ENCODE assay signal across 17 cellular contexts in the genomic region with DNA sequence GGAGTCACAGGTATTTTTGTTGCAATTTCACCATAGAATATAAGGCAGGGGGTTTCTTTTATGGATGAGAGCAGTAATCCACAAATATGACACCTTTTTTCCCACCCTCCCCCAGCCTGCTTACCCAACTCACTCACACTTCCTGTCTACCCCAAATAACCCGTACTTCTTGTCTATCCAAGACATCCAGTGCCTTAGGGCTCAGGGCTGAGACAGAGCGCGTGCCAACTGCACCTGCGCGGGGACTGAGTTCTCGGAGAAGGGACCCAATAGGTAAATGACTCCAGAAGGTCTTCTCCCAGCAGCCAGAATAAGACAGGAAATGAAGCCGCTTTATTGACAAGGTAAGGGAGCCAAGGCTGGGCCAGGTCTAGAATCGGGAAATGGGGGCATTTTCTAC.
DNase-seq lines count a peak whose midpoint lies in the region; ATAC-seq and TF ChIP-seq lines count a peak whose summit lies in the region.
"Had no signal": no experiment of that assay in that cellular context is flagged by ENCODE, and none has a peak within 500 bp of the region (broad histone marks: within the 10 kb centered on the region; RNA-seq: fewer than 3 reads in every experiment).

No MANE protein-coding gene starts in this region.

- H3K4me3 ChIP-seq in Caco-2 (ENCODE audit: low read depth, low read length) (no peak overlapping the region), RWPE2 (ENCODE audit: severe bottlenecking) (no peak overlapping the region), prostate gland (no peak overlapping the region), upper lobe of right lung (no peak overlapping the region)
- H3K4me3 ChIP-seq in Jurkat, Clone E6-1 (ENCODE audit: low read length): no peak overlapping the region
- H3K4me3 ChIP-seq: SJCRH30 had no signal

- 32% methylated on average over 8 of the region's 8 CpGs for WGBS in prostate gland

- H3K9me3 ChIP-seq in Caco-2 (no peaks in the 10 kb centered on the region), RWPE2 (ENCODE audit: severe bottlenecking) (no peaks in the 10 kb centered on the region), prostate gland (no peaks in the 10 kb centered on the region), upper lobe of right lung (no peaks in the 10 kb centered on the region)

- DNase-seq in Caco-2: peak; percentile 58 to 59
- DNase-seq in Jurkat, Clone E6-1 (ENCODE audit: low read depth, low spot score): peak; percentile 10
- DNase-seq in RWPE2 (ENCODE audit: low spot score): no peak
- no peak for DNase-seq in prostate gland (ENCODE audit: low spot score)
- no peak for DNase-seq in GM19238 (ENCODE audit: insufficient read length, low spot score)
- DNase-seq in upper lobe of right lung: no peak
- DNase-seq: DMS79 treated with DMSO at 0.1 percent for 48 hours, GF-D8, HCEC 1CT, NCI-H1092, NCI-H187, NCI-H446, SJCRH30 had no signal

- no peaks in the 10 kb centered on the region for H3K27me3 Mint-ChIP-seq in Caco-2 (ENCODE audit: insufficient read depth, unreplicated experiment)
- H3K27me3 Mint-ChIP-seq: IgD-negative memory B cell had no signal

- peaks cover 11% of the 10 kb centered on the region for H3K9me3 Mint-ChIP-seq in Caco-2 (ENCODE audit: unreplicated experiment)
- H3K9me3 Mint-ChIP-seq: CD14-positive monocyte had no signal

- H3K27me3 ChIP-seq in Caco-2 (replicated peaks; ENCODE audit: control insufficient read depth, insufficient read depth, low read length) (no peaks in the 10 kb centered on the region), RWPE2 (ENCODE audit: insufficient read depth, poor library complexity, severe bottlenecking) (no peaks in the 10 kb centered on the region), prostate gland (replicated peaks; ENCODE audit: insufficient read depth) (no peaks in the 10 kb centered on the region), upper lobe of right lung (no peaks in the 10 kb centered on the region)

- intact Hi-C loops in Caco-2 (cut with micrococcal nuclease; ENCODE audit: unreplicated experiment): loop anchor here (1.0 to 10.0 kb wide), 4 partner anchors 14 to 362 kb away; no protein-coding TSS in a partner anchor
- intact Hi-C loops in prostate gland (cut with DNase I): no loop called here
- intact Hi-C loops in upper lobe of right lung (cut with DNase I): no loop called here

- peaks cover 39% of the 10 kb centered on the region for H3K4me1 Mint-ChIP-seq in Caco-2 (ENCODE audit: low read depth, unreplicated experiment)
- H3K4me1 Mint-ChIP-seq: CD14-positive monocyte, IgD-negative memory B cell had no signal

- no peaks in the 10 kb centered on the region for H3K36me3 ChIP-seq in Caco-2 (ENCODE audit: control insufficient read depth, insufficient read depth, low read length)
- H3K36me3 ChIP-seq in RWPE2 (ENCODE audit: low read depth): no peaks in the 10 kb centered on the region
- H3K36me3 ChIP-seq in prostate gland: no peaks in the 10 kb centered on the region
- H3K36me3 ChIP-seq in upper lobe of right lung: no peaks in the 10 kb centered on the region
- H3K36me3 ChIP-seq: SJCRH30 had no signal

- peak overlapping the region; percentile 70 for H3K4me3 Mint-ChIP-seq in Caco-2 (ENCODE audit: unreplicated experiment)
- H3K4me3 Mint-ChIP-seq: CD14-positive monocyte, IgD-negative memory B cell had no signal

- TF ChIP-seq CTCF in Caco-2 (IDR thresholded peaks at IDR 0.05; ENCODE audit: insufficient read depth in 1 of 2, low read depth in 1 of 2, low read length in 1 of 2, severe bottlenecking in 1 of 2, unreplicated experiment in 1 of 2) (no peak), RWPE2 (IDR thresholded peaks at IDR 0.05; ENCODE audit: poor library complexity, severe bottlenecking) (no peak), prostate gland (IDR thresholded peaks at IDR 0.05) (no peak), upper lobe of right lung (IDR thresholded peaks at IDR 0.05) (no peak)

- H3K27ac ChIP-seq in RWPE2 (ENCODE audit: poor library complexity, severe bottlenecking) (no peak overlapping the region), prostate gland (no peak overlapping the region), upper lobe of right lung (no peak overlapping the region)
- H3K27ac ChIP-seq: SJCRH30 had no signal

- H3K36me3 Mint-ChIP-seq in Caco-2 (ENCODE audit: insufficient read depth, unreplicated experiment): peaks cover 5% of the 10 kb centered on the region
- H3K36me3 Mint-ChIP-seq: CD14-positive monocyte, IgD-negative memory B cell had no signal

- H3K27ac Mint-ChIP-seq in Caco-2 (ENCODE audit: unreplicated experiment): peak overlapping the region; percentile 76
- H3K27ac Mint-ChIP-seq: CD14-positive monocyte, IgD-negative memory B cell had no signal

- H3K4me1 ChIP-seq in Caco-2: peaks cover 32% of the 10 kb centered on the region
- peaks cover 9% of the 10 kb centered on the region for H3K4me1 ChIP-seq in RWPE2 (ENCODE audit: insufficient read depth, poor library complexity, severe bottlenecking)
- H3K4me1 ChIP-seq in prostate gland (replicated peaks): no peaks in the 10 kb centered on the region
- H3K4me1 ChIP-seq in upper lobe of right lung: no peaks in the 10 kb centered on the region
- H3K4me1 ChIP-seq: SJCRH30 had no signal

- POLR2A ChIA-PET in Caco-2 (lab: Charles Lee): interaction anchor here (1.6 kb wide), 1 partner anchor 295 kb away, joined by 4 read pairs; no protein-coding TSS in a partner anchor

- no peak for TF ChIP-seq POLR2A in prostate gland (IDR thresholded peaks at IDR 0.05)

- no TSS peak for BruUV-seq in Caco-2 (replicated peaks; lab: Mats Ljungman, UMichigan)

- CTCF ChIA-PET in Caco-2 (lab: Charles Lee): no interaction called here

- ATAC-seq in RWPE2 (ENCODE audit: low read depth) (peak; percentile 83), esophagus mucosa (peak; percentile 91), upper lobe of right lung (no peak), HG03342 (IDR thresholded peaks at IDR 0.05; ENCODE audit: unreplicated experiment) (no peak)

Comparison
In these comparisons a context has a peak if more than half of its experiments do, and no peak if none do; other contexts are left out.
1. DNase-seq: peak in Caco-2 (2 of 2) and Jurkat, Clone E6-1 (single experiment); none in RWPE2 (single experiment), prostate gland (single experiment), GM19238 (single experiment) and upper lobe of right lung (single experiment).
2. ATAC-seq: peak in RWPE2 (single experiment) and esophagus mucosa (single experiment); none in upper lobe of right lung (single experiment) and HG03342 (single experiment).